In the genomic region with DNA sequence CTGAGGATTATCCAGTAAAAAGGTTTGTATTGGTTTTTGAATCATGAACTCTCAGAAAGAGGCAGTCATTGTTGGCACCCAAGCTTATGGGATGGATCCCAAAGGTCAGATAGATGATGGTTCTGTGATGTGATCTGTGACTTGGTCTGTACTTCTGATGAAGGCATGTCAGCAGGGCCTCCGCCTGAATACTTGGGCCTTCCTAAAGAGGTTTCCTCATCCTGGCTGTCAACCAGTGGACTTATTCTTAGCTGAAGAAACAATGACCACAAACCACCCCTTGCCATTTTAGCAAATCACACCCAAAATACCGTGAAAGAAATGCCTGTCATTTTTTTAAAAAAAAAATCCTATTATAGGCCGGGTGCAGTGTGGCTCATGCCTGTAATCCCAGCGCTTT, we compare ENCODE assay signal across 18 cellular contexts.
"Had no signal": no experiment of that assay in that cellular context is flagged by ENCODE, and none has a peak within 500 bp of the region (broad histone marks: within the 10 kb centered on the region; RNA-seq: fewer than 3 reads in every experiment).

No MANE protein-coding gene starts in this region.

- H3K9me3 ChIP-seq: ascending aorta, heart right ventricle, mucosa of descending colon, suprapubic skin, tibial nerve had no signal

- H3K4me1 Mint-ChIP-seq: central memory CD8-positive, alpha-beta T cell; naive B cell had no signal

- H3K4me3 Mint-ChIP-seq: activated CD8-positive, alpha-beta T cell treated with anti-CD3 and anti-CD28 coated beads, Interleukin-2, amount 10 ng/mL, durations not matched to agents 7 days and 5 days; central memory CD8-positive, alpha-beta T cell; effector memory CD8-positive, alpha-beta T cell; memory B cell; naive B cell; stimulated activated naive CD8-positive, alpha-beta T cell treated with anti-CD3 and anti-CD28 coated beads, Interleukin-15, Interleukin-2, amounts not matched to agents 100 ng/mL and 50 ng/mL, for 24 hours had no signal

- H3K36me3 ChIP-seq: ascending aorta, heart right ventricle, suprapubic skin, tibial nerve had no signal

- H3K27ac ChIP-seq: ascending aorta, heart right ventricle, suprapubic skin, tibial nerve had no signal

- H3K27me3 ChIP-seq: ascending aorta, suprapubic skin, tibial nerve had no signal

- DNase-seq: activated CD4-positive, alpha-beta T cell treated with anti-CD3 and anti-CD28 coated beads, Interleukin-2, amount 50 U/mL, for 1 hour; activated CD8-positive, alpha-beta T cell treated with anti-CD3 and anti-CD28 coated beads, Interleukin-2, amount 10 ng/mL, durations not matched to agents 7 days and 5 days; activated T-cell treated with anti-CD3 and anti-CD28 coated beads, Interleukin-2, amount 50 U/mL, for 1 hour; effector memory CD8-positive, alpha-beta T cell; heart right ventricle; left colon; mucosa of descending colon; nucleus accumbens; posterior cingulate gyrus; stimulated activated CD4-positive, alpha-beta T cell treated with anti-CD3 and anti-CD28 coated beads, Interleukin-4, amount 100 ng/mL, for 1 hour had no signal

- H3K4me1 ChIP-seq: ascending aorta had no signal

- H3K27ac Mint-ChIP-seq: activated CD8-positive, alpha-beta T cell treated with anti-CD3 and anti-CD28 coated beads, Interleukin-2, amount 10 ng/mL, durations not matched to agents 7 days and 5 days; activated naive CD4-positive, alpha-beta T cell treated with anti-CD3 and anti-CD28 coated beads, Interleukin-2, amount 50 U/mL, for 72 hours; effector memory CD8-positive, alpha-beta T cell; memory B cell; naive B cell; stimulated activated naive CD8-positive, alpha-beta T cell treated with anti-CD3 and anti-CD28 coated beads, Interleukin-15, Interleukin-2, amounts not matched to agents 100 ng/mL and 50 ng/mL, for 24 hours had no signal

- H3K4me3 ChIP-seq: ascending aorta, heart right ventricle, mucosa of descending colon, suprapubic skin, tibial nerve had no signal

- H3K9me3 Mint-ChIP-seq: activated naive CD4-positive, alpha-beta T cell treated with anti-CD3 and anti-CD28 coated beads, Interleukin-2, amount 50 U/mL, for 72 hours; central memory CD8-positive, alpha-beta T cell; effector memory CD8-positive, alpha-beta T cell; memory B cell; naive B cell; stimulated activated naive CD8-positive, alpha-beta T cell treated with anti-CD3 and anti-CD28 coated beads, Interleukin-15, Interleukin-2, amounts not matched to agents 100 ng/mL and 50 ng/mL, for 24 hours had no signal

- H3K36me3 Mint-ChIP-seq: activated naive CD4-positive, alpha-beta T cell treated with anti-CD3 and anti-CD28 coated beads, Interleukin-2, amount 50 U/mL, for 72 hours; memory B cell; naive B cell had no signal
